ENCODE assay signal across 1 cellular context in genomic region chr4:1684756-1685603, GRCh38.
TF ChIP-seq lines count a peak whose summit lies in the region.

No MANE protein-coding gene starts in this region.

TF ChIP-seq in IMR-90, 13 proteins besides CTCF, POLR2A, EP300 and RAD21 (continued from another document):
- TF ChIP-seq ELK1 (IDR thresholded peaks at IDR 0.05; ENCODE audit: borderline replicate concordance, low read depth, low read length) (no peak), MAZ (IDR thresholded peaks at IDR 0.05; ENCODE audit: borderline replicate concordance, low read depth, low read length) (no peak), MAFK (IDR thresholded peaks at IDR 0.05; ENCODE audit: low read depth, low read length) (no peak)
TF ChIP-seq in IMR-90: peak in this region for 0.
